Comparison of ENCODE assay signal across 8 cellular contexts in genomic region chr11:133078591-133079179, GRCh38.
A peak's percentile ranks its signal among the peaks of the same experiment; 100 is the strongest.
DNase-seq lines count a peak whose midpoint lies in the region; ATAC-seq and TF ChIP-seq lines count a peak whose summit lies in the region.

No MANE protein-coding gene starts in this region.

- no peaks in the 10 kb centered on the region; the same call in 1 of the 2 replicates for H3K27me3 ChIP-seq in OCI-LY1 (ENCODE audit: insufficient read depth, low read length)

- H2AFZ ChIP-seq in OCI-LY1 (ENCODE audit: low read length), result no peak overlapping the region

- H3K79me2 ChIP-seq in OCI-LY1 (ENCODE audit: insufficient read depth, low read length), result no peaks in the 10 kb centered on the region

- no peak overlapping the region for H3K4me2 ChIP-seq in OCI-LY1 (ENCODE audit: low read length)

- in situ Hi-C loops in G401 (cut with HindIII; ENCODE audit: low sequenced_read_pairs), result no loop called here

- no peaks in the 10 kb centered on the region for H4K20me1 ChIP-seq in OCI-LY1 (ENCODE audit: insufficient read depth, low read length)

- no peaks in the 10 kb centered on the region for H3K4me1 ChIP-seq in OCI-LY1 (ENCODE audit: insufficient read depth, low read length, severe bottlenecking)

- H3K4me3 ChIP-seq in OCI-LY1 (ENCODE audit: low read depth, low read length, poor library complexity, severe bottlenecking), result no peak overlapping the region
- no peak overlapping the region for H3K4me3 ChIP-seq in coronary artery

- H3K9me3 ChIP-seq in OCI-LY1 (ENCODE audit: low read length), result no peaks in the 10 kb centered on the region

- no peak overlapping the region for H3K9ac ChIP-seq in OCI-LY1 (ENCODE audit: low read length)

- peak; percentile 28 for DNase-seq in A172 (ENCODE audit: low spot score)
- DNase-seq in G401 (ENCODE audit: low spot score), result peak; percentile 70
- DNase-seq in coronary artery (ENCODE audit: low spot score), result no peak
- DNase-seq in medulla oblongata (ENCODE audit: extremely low spot score), result peak; percentile 63
- no peak for DNase-seq in stimulated activated naive CD4-positive, alpha-beta T cell treated with Interleukin-2 at 50 U/mL for 16 hours (lab: John Stamatoyannopoulos, UW)

- no peak for TF ChIP-seq POLR2A in GM18505 (IDR thresholded peaks at IDR 0.05; ENCODE audit: borderline replicate concordance, extremely low read depth, insufficient read depth, insufficient read length)

- no peaks in the 10 kb centered on the region for H3F3A ChIP-seq in OCI-LY1 (ENCODE audit: insufficient read depth, low read length)

- H3K36me3 ChIP-seq in OCI-LY1 (ENCODE audit: insufficient read depth, low read length), result no peaks in the 10 kb centered on the region

- ATAC-seq in HG03354 (IDR thresholded peaks at IDR 0.05; ENCODE audit: poor library complexity, severe bottlenecking, unreplicated experiment), result peak; percentile 50
- no peak for ATAC-seq in GM18505 (IDR thresholded peaks at IDR 0.05; ENCODE audit: unreplicated experiment)

- TF ChIP-seq CTCF in OCI-LY1 (IDR thresholded peaks at IDR 0.05; ENCODE audit: low read length), result peak; percentile 57
- peak; percentile 38 for TF ChIP-seq CTCF in coronary artery (IDR thresholded peaks at IDR 0.05)

- no peaks in the 10 kb centered on the region for H3K9me2 ChIP-seq in OCI-LY1 (ENCODE audit: low read depth, low read length)

- H3K27ac ChIP-seq in OCI-LY1 (ENCODE audit: low read depth, low read length, poor library complexity, severe bottlenecking) (no peak overlapping the region), coronary artery (no peak overlapping the region)

Comparison
In these comparisons a context has a peak if more than half of its experiments do, and no peak if none do; other contexts are left out.
1. DNase-seq: peak in A172 (single experiment), G401 (single experiment) and medulla oblongata (single experiment); none in coronary artery (single experiment) and stimulated activated naive CD4-positive, alpha-beta T cell treated with Interleukin-2 at 50 U/mL for 16 hours (single experiment).